Comparison of ENCODE assay signal across 15 cellular contexts in the genomic region with DNA sequence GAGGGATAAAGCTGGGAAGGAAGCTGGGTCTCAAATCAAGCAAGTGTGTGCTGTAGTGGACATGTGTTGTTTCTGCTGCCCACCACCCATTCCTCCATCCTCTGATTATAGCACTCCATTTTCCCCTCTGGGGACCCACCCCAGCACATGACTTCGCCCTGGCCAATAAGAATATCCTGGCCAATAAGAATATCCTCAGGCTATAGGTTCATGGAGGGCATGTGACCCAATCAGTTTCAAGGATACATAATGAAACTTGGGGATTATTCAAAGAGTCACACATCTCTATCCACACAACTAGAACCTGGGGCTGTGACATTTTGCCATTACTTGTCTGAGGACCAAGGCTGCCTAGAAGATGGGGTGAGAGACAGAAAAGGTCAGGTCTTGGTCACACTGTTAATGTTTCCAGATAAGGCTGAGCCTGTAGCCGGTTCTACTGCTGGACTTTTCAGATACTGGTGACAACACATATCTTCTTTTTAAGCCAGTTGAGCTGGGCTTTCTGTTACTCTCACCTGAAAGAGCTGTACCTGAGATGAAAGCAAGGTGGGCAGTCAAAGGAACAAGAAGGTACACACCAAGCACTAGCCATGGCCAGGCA. TPM values are rescaled to one million over a fixed set of nuclear protein-coding genes. Genes with fewer than 3 reads are reported as not detected.
DNase-seq lines count a peak whose midpoint lies in the region; ATAC-seq and TF ChIP-seq lines count a peak whose summit lies in the region.
"Had no signal": no experiment of that assay in that cellular context is flagged by ENCODE, and none has a peak within 500 bp of the region (broad histone marks: within the 10 kb centered on the region; RNA-seq: fewer than 3 reads in every experiment).

No MANE protein-coding gene starts in this region.

- ATAC-seq in activated CD8-positive, alpha-beta T cell treated with anti-CD3 and anti-CD28 coated beads, Interleukin-2, amount 10 ng/mL, durations not matched to agents 7 days and 5 days = no peak
- ATAC-seq: heart left ventricle, left lung, PC-3 had no signal

- H3K27ac Mint-ChIP-seq in Caco-2 (ENCODE audit: unreplicated experiment) (peak overlapping the region; percentile 40), immature natural killer cell (peak overlapping the region; percentile 57 to 76 (median 73)), MCF 10A (ENCODE audit: low read depth, unreplicated experiment) (no peak overlapping the region)
- peak overlapping the region; percentile 28 for H3K27ac Mint-ChIP-seq in activated CD8-positive, alpha-beta T cell treated with anti-CD3 and anti-CD28 coated beads, Interleukin-2, amount 10 ng/mL, durations not matched to agents 7 days and 5 days

- H3K36me3 Mint-ChIP-seq in Caco-2 (ENCODE audit: insufficient read depth, unreplicated experiment) = peaks cover 6% of the 10 kb centered on the region
- peaks cover 3% of the 10 kb centered on the region for H3K36me3 Mint-ChIP-seq in activated CD8-positive, alpha-beta T cell treated with anti-CD3 and anti-CD28 coated beads, Interleukin-2, amount 10 ng/mL, durations not matched to agents 7 days and 5 days (ENCODE audit: low read depth)
- H3K36me3 Mint-ChIP-seq in immature natural killer cell = no peaks in the 10 kb centered on the region
- H3K36me3 Mint-ChIP-seq in MCF 10A (ENCODE audit: insufficient read depth, unreplicated experiment) = no peaks in the 10 kb centered on the region

- intact Hi-C loops in Caco-2 (cut with micrococcal nuclease; ENCODE audit: unreplicated experiment) (no loop called here), MCF 10A (cut with micrococcal nuclease) (loop anchor here (5.0 kb wide), 1 partner anchor 226 kb away; no protein-coding TSS in a partner anchor)

- H3K9me3 Mint-ChIP-seq in Caco-2 (ENCODE audit: unreplicated experiment) (no peaks in the 10 kb centered on the region), immature natural killer cell (no peaks in the 10 kb centered on the region), MCF 10A (ENCODE audit: unreplicated experiment) (no peaks in the 10 kb centered on the region)
- H3K9me3 Mint-ChIP-seq in activated CD8-positive, alpha-beta T cell treated with anti-CD3 and anti-CD28 coated beads, Interleukin-2, amount 10 ng/mL, durations not matched to agents 7 days and 5 days (ENCODE audit: insufficient read depth) = no peaks in the 10 kb centered on the region

- no peak overlapping the region for H3K9ac ChIP-seq in BLaER1

- no peaks in the 10 kb centered on the region for H3K27me3 Mint-ChIP-seq in Caco-2 (ENCODE audit: insufficient read depth, unreplicated experiment)
- H3K27me3 Mint-ChIP-seq in activated CD8-positive, alpha-beta T cell treated with anti-CD3 and anti-CD28 coated beads, Interleukin-2, amount 10 ng/mL, durations not matched to agents 7 days and 5 days (ENCODE audit: low read depth) = no peaks in the 10 kb centered on the region
- H3K27me3 Mint-ChIP-seq in immature natural killer cell (ENCODE audit: low read depth in 3 of 3) = no peaks in the 10 kb centered on the region
- no peaks in the 10 kb centered on the region for H3K27me3 Mint-ChIP-seq in MCF 10A (ENCODE audit: insufficient read depth, unreplicated experiment)

- CTCF ChIA-PET in Caco-2 (lab: Charles Lee) = interaction anchor here (1.0 to 6.7 kb wide), 7 partner anchors 22 to 195 kb away, joined by 3 to 449 read pairs (median 18); partner anchors contain the start of genes MYO18A, NUFIP2 and PHF12
- CTCF ChIA-PET in activated CD8-positive, alpha-beta T cell treated with anti-CD3 and anti-CD28 coated beads, Interleukin-2, amount 10 ng/mL, durations not matched to agents 7 days and 5 days (lab: Charles Lee) = interaction anchor here (0.8 to 20.1 kb wide), 15 partner anchors 10 to 502 kb away, joined by 3 to 414 read pairs (median 13); partner anchors contain the start of genes BLTP2, MYO18A, SDF2 and SUPT6H
- CTCF ChIA-PET in MCF 10A (lab: Yijun Ruan, JAX) = interaction anchor here (0.6 to 14.7 kb wide), 20 partner anchors 9 to 210 kb away, joined by 3 to 287 read pairs (median 6); partner anchors contain the start of genes MYO18A and NUFIP2

- DNase-seq in Caco-2 (no peak), immature natural killer cell (no peak), MCF 10A (ENCODE audit: unreplicated experiment) (no peak), iPS-NIHi7 (ENCODE audit: extremely low spot score) (no peak)
- DNase-seq in activated CD8-positive, alpha-beta T cell treated with anti-CD3 and anti-CD28 coated beads, Interleukin-2, amount 10 ng/mL, durations not matched to agents 7 days and 5 days = no peak
- no peak for DNase-seq in stimulated activated CD4-positive, alpha-beta T cell treated with anti-CD3 and anti-CD28 coated beads, Interleukin-12 subunit alpha, Interleukin-12 subunit beta, amount 100 ng/mL, for 4 hours
- DNase-seq: activated CD4-positive, alpha-beta T cell treated with anti-CD3 and anti-CD28 coated beads, Interleukin-2, amount 50 U/mL, for 1 hour; activated naive CD4-positive, alpha-beta T cell treated with anti-CD3 and anti-CD28 coated beads, Interleukin-2, amount 50 U/mL, for 16 hours; cerebellar nuclear complex; heart left ventricle; left lung; NCI-H1048; PC-3 had no signal

- H3K9me3 ChIP-seq in BLaER1 (no peaks in the 10 kb centered on the region), Caco-2 (no peaks in the 10 kb centered on the region)
- H3K9me3 ChIP-seq: heart left ventricle, left lung had no signal

- no peak overlapping the region for H3K4me3 Mint-ChIP-seq in Caco-2 (ENCODE audit: unreplicated experiment)
- H3K4me3 Mint-ChIP-seq in activated CD8-positive, alpha-beta T cell treated with anti-CD3 and anti-CD28 coated beads, Interleukin-2, amount 10 ng/mL, durations not matched to agents 7 days and 5 days = no peak overlapping the region
- peak overlapping the region in 1 of 5 donors; percentile 38 for H3K4me3 Mint-ChIP-seq in immature natural killer cell
- no peak overlapping the region for H3K4me3 Mint-ChIP-seq in MCF 10A (ENCODE audit: unreplicated experiment)

- BruUV-seq in Caco-2 (replicated peaks; lab: Mats Ljungman, UMichigan) (no TSS peak), MCF 10A (replicated peaks; lab: Mats Ljungman, UMichigan) (no TSS peak)

- H4K20me1 ChIP-seq in BLaER1 = 0 out of 2 replicates have a peak, but pooled peaks cover 2% of the 10 kb centered on the region

- H3K36me3 ChIP-seq in BLaER1 = no peaks in the 10 kb centered on the region
- H3K36me3 ChIP-seq in Caco-2 (ENCODE audit: control insufficient read depth, insufficient read depth, low read length) = no peaks in the 10 kb centered on the region
- H3K36me3 ChIP-seq: heart left ventricle, left lung had no signal

- TF ChIP-seq CTCF in Caco-2 (IDR thresholded peaks at IDR 0.05; ENCODE audit: insufficient read depth in 1 of 2, low read depth in 1 of 2, low read length in 1 of 2, severe bottlenecking in 1 of 2, unreplicated experiment in 1 of 2) (no peak), MCF 10A (IDR thresholded peaks at IDR 0.05; ENCODE audit: unreplicated experiment) (no peak)

- H3K4me3 ChIP-seq in BLaER1 (no peak overlapping the region), Caco-2 (ENCODE audit: low read depth, low read length) (no peak overlapping the region)
- H3K4me3 ChIP-seq: heart left ventricle, left lung had no signal

- peak overlapping the region; percentile 54 for H3K4me2 ChIP-seq in BLaER1

- H3K27ac ChIP-seq in BLaER1 = no peak overlapping the region
- H3K27ac ChIP-seq: C4-2B had no signal

- H3K4me1 Mint-ChIP-seq in Caco-2 (ENCODE audit: low read depth, unreplicated experiment) (peaks cover 29% of the 10 kb centered on the region), immature natural killer cell (peaks cover 45 to 65% of the 10 kb centered on the region in 2 donors), MCF 10A (ENCODE audit: insufficient read depth, unreplicated experiment) (peaks cover 50% of the 10 kb centered on the region)
- H3K4me1 Mint-ChIP-seq in activated CD8-positive, alpha-beta T cell treated with anti-CD3 and anti-CD28 coated beads, Interleukin-2, amount 10 ng/mL, durations not matched to agents 7 days and 5 days (ENCODE audit: low read depth) = peaks cover 75% of the 10 kb centered on the region

- H3K27me3 ChIP-seq in BLaER1 (no peaks in the 10 kb centered on the region), Caco-2 (replicated peaks; ENCODE audit: control insufficient read depth, insufficient read depth, low read length) (no peaks in the 10 kb centered on the region)
- H3K27me3 ChIP-seq: heart left ventricle, left lung had no signal

- POLR2A ChIA-PET in Caco-2 (lab: Charles Lee) (no interaction called here), MCF 10A (lab: Yijun Ruan, JAX) (interaction anchor here (0.7 to 8.0 kb wide), 8 partner anchors 11 to 148 kb away, joined by 3 to 231 read pairs (median 7); partner anchors contain the start of genes MYO18A and NUFIP2)
- POLR2A ChIA-PET in activated CD8-positive, alpha-beta T cell treated with anti-CD3 and anti-CD28 coated beads, Interleukin-2, amount 10 ng/mL, durations not matched to agents 7 days and 5 days (lab: Charles Lee) = interaction anchor here (1.1 to 2.8 kb wide), 4 partner anchors 8 to 148 kb away, joined by 3 to 6 read pairs (median 4); partner anchors contain the start of gene NUFIP2

- H3K4me1 ChIP-seq in BLaER1 (peaks cover 93% of the 10 kb centered on the region), Caco-2 (peaks cover 33% of the 10 kb centered on the region)

RNA-seq across cellular contexts. Expression of gene MYO18A, which starts 33.7 kb away (rescaled TPM):
- total RNA-seq in Caco-2 (2022) (47.1 and 55.5 TPM in 2 replicates), MCF 10A (2022) (24.0 and 24.8 TPM in 2 replicates)
- 10 to 100 TPM; 53.4 to 53.8 TPM for total RNA-seq in activated CD8-positive, alpha-beta T cell treated with anti-CD3 and anti-CD28 coated beads, Interleukin-2, amount 10 ng/mL, durations not matched to agents 7 days and 5 days
- polyA plus RNA-seq in immature natural killer cell = 10 to 100 TPM in 1 of 3 donors, 1 to 10 TPM in 2; 1.5 to 32.5 (median 5.2) TPM
